ENCODE assay signal across 1 cellular context in the genomic region with DNA sequence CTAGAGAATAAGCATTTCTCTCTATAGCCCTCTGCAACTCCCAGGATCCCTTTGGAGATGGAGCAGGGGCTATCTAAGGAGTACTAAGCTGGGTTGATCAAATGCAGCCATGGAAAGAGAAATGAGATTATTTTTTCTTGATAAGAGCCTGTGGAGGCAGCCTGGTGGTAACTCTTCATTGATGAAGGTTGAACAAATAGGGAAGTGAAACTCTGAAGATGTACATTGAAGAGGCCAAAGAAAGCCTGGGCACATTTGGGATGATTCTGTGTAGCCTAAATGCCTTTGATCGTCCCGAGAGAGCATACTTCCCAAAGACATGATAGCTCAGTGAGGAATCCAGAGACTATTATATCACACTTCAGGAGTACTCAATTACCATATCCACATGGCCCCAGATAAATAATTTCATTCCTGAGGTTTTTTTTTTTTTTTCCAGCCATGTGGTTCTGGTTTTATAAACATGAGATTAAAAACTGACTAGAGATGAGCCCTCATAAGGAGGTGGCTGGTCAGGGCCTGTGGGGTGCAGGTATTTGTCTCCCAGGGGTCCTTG.
TF ChIP-seq lines count a peak whose summit lies in the region.

No MANE protein-coding gene starts in this region.

TF ChIP-seq in IMR-90, 13 proteins besides CTCF, POLR2A, EP300 and RAD21 (continued from another document):
- TF ChIP-seq FOS (IDR thresholded peaks at IDR 0.05; ENCODE audit: low read depth, low read length): no peak
- no peak for TF ChIP-seq NFE2L2 (IDR thresholded peaks at IDR 0.05; ENCODE audit: low read depth, low read length)
- TF ChIP-seq RCOR1 (IDR thresholded peaks at IDR 0.05; ENCODE audit: insufficient replicate concordance, low read length): no peak
- TF ChIP-seq, protein P1, sequence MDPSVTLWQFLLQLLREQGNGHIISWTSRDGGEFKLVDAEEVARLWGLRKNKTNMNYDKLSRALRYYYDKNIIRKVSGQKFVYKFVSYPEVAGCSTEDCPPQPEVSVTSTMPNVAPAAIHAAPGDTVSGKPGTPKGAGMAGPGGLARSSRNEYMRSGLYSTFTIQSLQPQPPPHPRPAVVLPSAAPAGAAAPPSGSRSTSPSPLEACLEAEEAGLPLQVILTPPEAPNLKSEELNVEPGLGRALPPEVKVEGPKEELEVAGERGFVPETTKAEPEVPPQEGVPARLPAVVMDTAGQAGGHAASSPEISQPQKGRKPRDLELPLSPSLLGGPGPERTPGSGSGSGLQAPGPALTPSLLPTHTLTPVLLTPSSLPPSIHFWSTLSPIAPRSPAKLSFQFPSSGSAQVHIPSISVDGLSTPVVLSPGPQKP (IDR thresholded peaks at IDR 0.05; ENCODE audit: borderline replicate concordance, low read depth, low read length): no peak
- TF ChIP-seq RFX5 (IDR thresholded peaks at IDR 0.05; ENCODE audit: low read depth, low read length): no peak
TF ChIP-seq in IMR-90: peak in this region for 0.
